13 cellular contexts compared by ENCODE assay signal in genomic region chr2:65024149-65024829, GRCh38. TPM values are rescaled to one million over a fixed set of nuclear protein-coding genes. Genes with fewer than 3 reads are reported as not detected.
DNase-seq lines count a peak whose midpoint lies in the region; ATAC-seq and FAIRE-seq lines count a peak whose summit lies in the region.
"Had no signal": no experiment of that assay in that cellular context is flagged by ENCODE, and none has a peak within 500 bp of the region (broad histone marks: within the 10 kb centered on the region; RNA-seq: fewer than 3 reads in every experiment).

No MANE protein-coding gene starts in this region.

- H3K36me3 ChIP-seq in BLaER1 = peaks cover 49% of the 10 kb centered on the region
- H3K36me3 ChIP-seq in Karpas-422 (ENCODE audit: insufficient read depth, low read length) = peaks cover 54% of the 10 kb centered on the region
- no peaks in the 10 kb centered on the region for H3K36me3 ChIP-seq in mesendoderm (ENCODE audit: control insufficient read depth, insufficient read depth, low read length)

- H3K4me3 Mint-ChIP-seq in effector memory CD8-positive, alpha-beta T cell = no peak overlapping the region
- H3K4me3 Mint-ChIP-seq: activated CD8-positive, alpha-beta T cell treated with anti-CD3 and anti-CD28 coated beads for 36 hours; H9 had no signal

- no peaks in the 10 kb centered on the region for H3K79me1 ChIP-seq in mesendoderm (ENCODE audit: low read length)

- H3K4ac ChIP-seq in mesendoderm (ENCODE audit: low read depth, low read length) = no peak overlapping the region

- H3K4me1 Mint-ChIP-seq in effector memory CD8-positive, alpha-beta T cell (ENCODE audit: low read depth in 2 of 2) = peaks cover 0 to 3% of the 10 kb centered on the region in 2 donors

- H3K4me2 ChIP-seq in BLaER1 (peak overlapping the region; percentile 36), Karpas-422 (ENCODE audit: low read depth, low read length, poor library complexity, severe bottlenecking) (no peak overlapping the region), mesendoderm (ENCODE audit: low read length) (no peak overlapping the region)

- H4K8ac ChIP-seq in mesendoderm (ENCODE audit: low read depth, low read length) = no peak overlapping the region

- no peak overlapping the region for H2BK120ac ChIP-seq in mesendoderm (ENCODE audit: low read depth, low read length)

- no peak overlapping the region for H3K18ac ChIP-seq in mesendoderm (ENCODE audit: low read length)

- no peak for ATAC-seq in HG03354 (IDR thresholded peaks at IDR 0.05; ENCODE audit: poor library complexity, severe bottlenecking, unreplicated experiment)
- no peak for ATAC-seq in effector memory CD8-positive, alpha-beta T cell (replicated peaks)
- ATAC-seq: activated CD8-positive, alpha-beta T cell treated with anti-CD3 and anti-CD28 coated beads for 36 hours had no signal

- H2AK5ac ChIP-seq in mesendoderm (ENCODE audit: low read length) = no peak overlapping the region

- WGBS in mesendoderm (ENCODE audit: extremely low coverage, insufficient coverage, low lambda C conversion rate) = no CpG with 5 or more reads among the region's 7 CpGs

- DNase-seq in Karpas-422 = no peak
- DNase-seq in astrocyte of the hippocampus (ENCODE audit: low read depth, low spot score) = peak; percentile 78
- peak; percentile 76 for DNase-seq in mesendoderm
- no peak for DNase-seq in NCI-H510A treated with DMSO at 0.1 percent for 48 hours (lab: John Stamatoyannopoulos, UW)
- no peak for DNase-seq in frontal cortex (ENCODE audit: low spot score in 2 of 2)
- DNase-seq in effector memory CD8-positive, alpha-beta T cell = no peak
- DNase-seq: activated CD8-positive, alpha-beta T cell treated with anti-CD3 and anti-CD28 coated beads for 36 hours; DMS79; H9; NCI-H2081 had no signal

- H3K9ac ChIP-seq in BLaER1 = no peak overlapping the region
- peak overlapping the region; percentile 8; the same call in 1 of the 2 replicates for H3K9ac ChIP-seq in Karpas-422 (ENCODE audit: low read length)
- H3K9ac ChIP-seq in mesendoderm (ENCODE audit: low read length) = no peak overlapping the region

- FAIRE-seq in frontal cortex (lab: Jason Lieb, UNC) = no peak

- no peak overlapping the region for H4K5ac ChIP-seq in mesendoderm (ENCODE audit: low read length)

- H3K9me2 ChIP-seq in Karpas-422 (replicated peaks; ENCODE audit: insufficient read depth, low read length) = no peaks in the 10 kb centered on the region

- H3K27me3 ChIP-seq in BLaER1 (no peaks in the 10 kb centered on the region), Karpas-422 (ENCODE audit: low read length) (no peaks in the 10 kb centered on the region), mesendoderm (ENCODE audit: insufficient read depth, low read length, poor library complexity) (no peaks in the 10 kb centered on the region)
- H3K27me3 ChIP-seq: ascending aorta had no signal

- H3K4me3 ChIP-seq in BLaER1 (no peak overlapping the region), Karpas-422 (ENCODE audit: low read length) (no peak overlapping the region), mesendoderm (ENCODE audit: low read length) (no peak overlapping the region)
- H3K4me3 ChIP-seq: ascending aorta had no signal

- H2BK5ac ChIP-seq in mesendoderm (ENCODE audit: low read length) = no peak overlapping the region

- H3K79me2 ChIP-seq in Karpas-422 (ENCODE audit: low read length) (peaks cover 6% of the 10 kb centered on the region), mesendoderm (ENCODE audit: control insufficient read depth, insufficient read depth, low read length) (no peaks in the 10 kb centered on the region)

- no peaks in the 10 kb centered on the region for H3K9me3 ChIP-seq in BLaER1
- no peaks in the 10 kb centered on the region for H3K9me3 ChIP-seq in Karpas-422 (ENCODE audit: low read length)
- H3K9me3 ChIP-seq: ascending aorta had no signal

- no peak overlapping the region for H2AFZ ChIP-seq in Karpas-422 (ENCODE audit: low read length)

- H3K27me3 Mint-ChIP-seq in effector memory CD8-positive, alpha-beta T cell = no peaks in the 10 kb centered on the region
- H3K27me3 Mint-ChIP-seq: activated CD8-positive, alpha-beta T cell treated with anti-CD3 and anti-CD28 coated beads for 36 hours had no signal

- H3K27ac Mint-ChIP-seq in effector memory CD8-positive, alpha-beta T cell = no peak overlapping the region
- H3K27ac Mint-ChIP-seq: activated CD8-positive, alpha-beta T cell treated with anti-CD3 and anti-CD28 coated beads for 36 hours; H9 had no signal

- no peaks in the 10 kb centered on the region for H3K9me3 Mint-ChIP-seq in effector memory CD8-positive, alpha-beta T cell
- H3K9me3 Mint-ChIP-seq: activated CD8-positive, alpha-beta T cell treated with anti-CD3 and anti-CD28 coated beads for 36 hours; H9 had no signal

- H3K27ac ChIP-seq in BLaER1 (no peak overlapping the region), Karpas-422 (ENCODE audit: low read length) (peak overlapping the region; percentile 98), mesendoderm (ENCODE audit: low read depth, low read length) (no peak overlapping the region)
- H3K27ac ChIP-seq: ascending aorta had no signal

- H3K56ac ChIP-seq in mesendoderm (ENCODE audit: low read length) = no peak overlapping the region

- H3K4me1 ChIP-seq in BLaER1 (peaks cover 48% of the 10 kb centered on the region), Karpas-422 (ENCODE audit: low read length) (peaks cover 58% of the 10 kb centered on the region), mesendoderm (ENCODE audit: control insufficient read depth, low read depth, low read length) (peaks cover 3% of the 10 kb centered on the region)
- H3K4me1 ChIP-seq: ascending aorta had no signal

- H2BK15ac ChIP-seq in mesendoderm (replicated peaks; ENCODE audit: low read depth) = no peak overlapping the region

- no peaks in the 10 kb centered on the region for H4K20me1 ChIP-seq in BLaER1
- no peaks in the 10 kb centered on the region for H4K20me1 ChIP-seq in Karpas-422 (ENCODE audit: insufficient read depth, low read depth, low read length)

- H3K36me3 Mint-ChIP-seq in effector memory CD8-positive, alpha-beta T cell (ENCODE audit: insufficient read depth) = peaks cover 3% of the 10 kb centered on the region

- no peak overlapping the region for H3K23ac ChIP-seq in mesendoderm (ENCODE audit: low read length)

RNA-seq across cellular contexts. Expression of gene CEP68, which starts 31.9 kb away (rescaled TPM):
- total RNA-seq in Karpas-422 (2014; rRNA removed; shearing (Covaris generic); ENCODE audit: low replicate concordance) = 23.4 and 25.8 TPM in 2 replicates
- polyA plus RNA-seq in mesendoderm (2013, experiment 1 of 2) = 9.3 TPM
- polyA plus RNA-seq in mesendoderm (2013, experiment 2 of 2) = 9.4 TPM
- total RNA-seq in frontal cortex = 46.5 TPM

RNA-seq across cellular contexts. Expression of gene SLC1A4, which starts 35.1 kb away (rescaled TPM):
- 114 and 120 TPM in 2 replicates for total RNA-seq in Karpas-422 (2014; rRNA removed; shearing (Covaris generic); ENCODE audit: low replicate concordance)
- polyA plus RNA-seq in mesendoderm (2013, experiment 1 of 2) = 0.59 TPM
- polyA plus RNA-seq in mesendoderm (2013, experiment 2 of 2) = 0.69 TPM
- total RNA-seq in frontal cortex = 55.0 TPM

Comparison
In these comparisons a context has a peak if more than half of its experiments do, and no peak if none do; other contexts are left out.
1. DNase-seq: peak in astrocyte of the hippocampus (single experiment) and mesendoderm (single experiment); none in Karpas-422 (single experiment), NCI-H510A treated with DMSO at 0.1 percent for 48 hours (single experiment), frontal cortex (0 of 2) and effector memory CD8-positive, alpha-beta T cell (0 of 3).